In the genomic region with DNA sequence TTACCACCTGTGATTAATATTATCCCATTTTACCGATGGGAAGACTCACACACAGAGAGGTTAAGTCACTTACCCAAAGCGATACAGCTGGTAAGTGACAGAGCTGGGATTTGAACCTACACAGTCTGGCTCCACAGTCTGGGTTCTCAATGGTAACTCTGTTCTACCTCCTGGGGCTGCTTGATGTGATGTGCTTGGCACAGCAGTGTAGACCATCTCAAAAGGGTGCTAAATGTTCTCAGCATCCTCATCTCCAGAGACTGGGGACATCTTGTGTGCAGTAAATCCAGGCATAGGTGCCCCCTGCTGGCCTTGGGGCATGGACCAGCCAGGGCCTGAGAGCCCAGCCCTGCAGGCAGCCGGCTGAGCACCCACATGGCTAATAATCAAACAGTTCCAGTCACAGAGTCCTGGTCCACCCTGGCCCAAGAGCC, we compare ENCODE assay signal across 1 cellular context.
TF ChIP-seq lines count a peak whose summit lies in the region.

No MANE protein-coding gene starts in this region.

TF ChIP-seq in HepG2, 621 proteins besides CTCF, POLR2A, EP300 and RAD21 (continued from another document and continues in another):
- TF ChIP-seq KDM5B (CRISPR knock-in tag; IDR thresholded peaks at IDR 0.05; ENCODE audit: borderline replicate concordance) = peak; percentile 59; the same call in 1 of the 2 replicates
- no peak for TF ChIP-seq ZNF644 (CRISPR knock-in tag; IDR thresholded peaks at IDR 0.05; ENCODE audit: low read depth)
- TF ChIP-seq, protein P1, sequence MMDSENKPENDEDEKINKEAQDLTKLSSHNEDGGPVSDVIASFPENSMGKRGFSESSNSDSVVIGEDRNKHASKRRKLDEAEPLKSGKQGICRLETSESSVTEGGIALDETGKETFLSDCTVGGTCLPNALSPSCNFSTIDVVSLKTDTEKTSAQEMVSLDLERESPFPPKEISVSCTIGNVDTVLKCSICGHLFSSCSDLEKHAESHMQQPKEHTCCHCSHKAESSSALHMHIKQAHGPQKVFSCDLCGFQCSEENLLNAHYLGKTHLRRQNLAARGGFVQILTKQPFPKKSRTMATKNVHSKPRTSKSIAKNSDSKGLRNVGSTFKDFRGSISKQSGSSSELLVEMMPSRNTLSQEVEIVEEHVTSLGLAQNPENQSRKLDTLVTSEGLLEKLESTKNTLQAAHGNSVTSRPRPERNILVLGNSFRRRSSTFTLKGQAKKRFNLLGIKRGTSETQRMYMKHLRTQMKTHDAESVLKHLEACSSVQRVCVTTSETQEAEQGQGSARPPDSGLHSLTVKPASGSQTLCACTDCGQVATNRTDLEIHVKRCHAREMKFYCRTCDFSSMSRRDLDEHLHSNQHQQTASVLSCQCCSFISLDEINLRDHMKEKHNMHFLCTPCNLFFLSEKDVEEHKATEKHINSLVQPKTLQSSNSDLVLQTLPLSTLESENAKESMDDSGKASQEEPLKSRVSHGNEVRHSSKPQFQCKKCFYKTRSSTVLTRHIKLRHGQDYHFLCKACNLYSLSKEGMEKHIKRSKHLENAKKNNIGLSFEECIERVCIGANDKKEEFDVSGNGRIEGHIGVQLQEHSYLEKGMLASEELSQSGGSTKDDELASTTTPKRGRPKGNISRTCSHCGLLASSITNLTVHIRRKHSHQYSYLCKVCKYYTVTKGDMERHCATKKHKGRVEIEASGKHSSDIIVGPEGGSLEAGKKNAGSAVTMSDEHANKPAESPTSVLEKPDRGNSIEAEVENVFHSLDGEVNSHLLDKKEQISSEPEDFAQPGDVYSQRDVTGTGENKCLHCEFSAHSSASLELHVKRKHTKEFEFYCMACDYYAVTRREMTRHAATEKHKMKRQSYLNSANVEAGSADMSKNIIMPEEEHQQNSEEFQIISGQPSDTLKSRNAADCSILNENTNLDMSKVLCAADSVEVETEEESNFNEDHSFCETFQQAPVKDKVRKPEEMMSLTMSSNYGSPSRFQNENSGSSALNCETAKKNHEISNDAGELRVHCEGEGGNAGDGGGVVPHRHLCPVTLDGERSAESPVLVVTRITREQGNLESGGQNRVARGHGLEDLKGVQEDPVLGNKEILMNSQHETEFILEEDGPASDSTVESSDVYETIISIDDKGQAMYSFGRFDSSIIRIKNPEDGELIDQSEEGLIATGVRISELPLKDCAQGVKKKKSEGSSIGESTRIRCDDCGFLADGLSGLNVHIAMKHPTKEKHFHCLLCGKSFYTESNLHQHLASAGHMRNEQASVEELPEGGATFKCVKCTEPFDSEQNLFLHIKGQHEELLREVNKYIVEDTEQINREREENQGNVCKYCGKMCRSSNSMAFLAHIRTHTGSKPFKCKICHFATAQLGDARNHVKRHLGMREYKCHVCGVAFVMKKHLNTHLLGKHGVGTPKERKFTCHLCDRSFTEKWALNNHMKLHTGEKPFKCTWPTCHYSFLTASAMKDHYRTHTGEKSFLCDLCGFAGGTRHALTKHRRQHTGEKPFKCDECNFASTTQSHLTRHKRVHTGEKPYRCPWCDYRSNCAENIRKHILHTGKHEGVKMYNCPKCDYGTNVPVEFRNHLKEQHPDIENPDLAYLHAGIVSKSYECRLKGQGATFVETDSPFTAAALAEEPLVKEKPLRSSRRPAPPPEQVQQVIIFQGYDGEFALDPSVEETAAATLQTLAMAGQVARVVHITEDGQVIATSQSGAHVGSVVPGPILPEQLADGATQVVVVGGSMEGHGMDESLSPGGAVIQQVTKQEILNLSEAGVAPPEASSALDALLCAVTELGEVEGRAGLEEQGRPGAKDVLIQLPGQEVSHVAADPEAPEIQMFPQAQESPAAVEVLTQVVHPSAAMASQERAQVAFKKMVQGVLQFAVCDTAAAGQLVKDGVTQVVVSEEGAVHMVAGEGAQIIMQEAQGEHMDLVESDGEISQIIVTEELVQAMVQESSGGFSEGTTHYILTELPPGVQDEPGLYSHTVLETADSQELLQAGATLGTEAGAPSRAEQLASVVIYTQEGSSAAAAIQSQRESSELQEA (CRISPR knock-in tag; IDR thresholded peaks at IDR 0.05; ENCODE audit: not compliant biosample characterization) = no peak
- TF ChIP-seq, protein P2, sequence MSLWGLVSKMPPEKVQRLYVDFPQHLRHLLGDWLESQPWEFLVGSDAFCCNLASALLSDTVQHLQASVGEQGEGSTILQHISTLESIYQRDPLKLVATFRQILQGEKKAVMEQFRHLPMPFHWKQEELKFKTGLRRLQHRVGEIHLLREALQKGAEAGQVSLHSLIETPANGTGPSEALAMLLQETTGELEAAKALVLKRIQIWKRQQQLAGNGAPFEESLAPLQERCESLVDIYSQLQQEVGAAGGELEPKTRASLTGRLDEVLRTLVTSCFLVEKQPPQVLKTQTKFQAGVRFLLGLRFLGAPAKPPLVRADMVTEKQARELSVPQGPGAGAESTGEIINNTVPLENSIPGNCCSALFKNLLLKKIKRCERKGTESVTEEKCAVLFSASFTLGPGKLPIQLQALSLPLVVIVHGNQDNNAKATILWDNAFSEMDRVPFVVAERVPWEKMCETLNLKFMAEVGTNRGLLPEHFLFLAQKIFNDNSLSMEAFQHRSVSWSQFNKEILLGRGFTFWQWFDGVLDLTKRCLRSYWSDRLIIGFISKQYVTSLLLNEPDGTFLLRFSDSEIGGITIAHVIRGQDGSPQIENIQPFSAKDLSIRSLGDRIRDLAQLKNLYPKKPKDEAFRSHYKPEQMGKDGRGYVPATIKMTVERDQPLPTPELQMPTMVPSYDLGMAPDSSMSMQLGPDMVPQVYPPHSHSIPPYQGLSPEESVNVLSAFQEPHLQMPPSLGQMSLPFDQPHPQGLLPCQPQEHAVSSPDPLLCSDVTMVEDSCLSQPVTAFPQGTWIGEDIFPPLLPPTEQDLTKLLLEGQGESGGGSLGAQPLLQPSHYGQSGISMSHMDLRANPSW (CRISPR knock-in tag; IDR thresholded peaks at IDR 0.05; ENCODE audit: borderline replicate concordance) = no peak
- peak; percentile 23; the same call in 1 of the 2 replicates for TF ChIP-seq ETV5 (CRISPR knock-in tag; IDR thresholded peaks at IDR 0.05; ENCODE audit: borderline replicate concordance)
- TF ChIP-seq, protein P3, sequence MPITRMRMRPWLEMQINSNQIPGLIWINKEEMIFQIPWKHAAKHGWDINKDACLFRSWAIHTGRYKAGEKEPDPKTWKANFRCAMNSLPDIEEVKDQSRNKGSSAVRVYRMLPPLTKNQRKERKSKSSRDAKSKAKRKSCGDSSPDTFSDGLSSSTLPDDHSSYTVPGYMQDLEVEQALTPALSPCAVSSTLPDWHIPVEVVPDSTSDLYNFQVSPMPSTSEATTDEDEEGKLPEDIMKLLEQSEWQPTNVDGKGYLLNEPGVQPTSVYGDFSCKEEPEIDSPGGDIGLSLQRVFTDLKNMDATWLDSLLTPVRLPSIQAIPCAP (CRISPR knock-in tag; IDR thresholded peaks at IDR 0.05; ENCODE audit: low read depth) = no peak
- TF ChIP-seq, protein P4, sequence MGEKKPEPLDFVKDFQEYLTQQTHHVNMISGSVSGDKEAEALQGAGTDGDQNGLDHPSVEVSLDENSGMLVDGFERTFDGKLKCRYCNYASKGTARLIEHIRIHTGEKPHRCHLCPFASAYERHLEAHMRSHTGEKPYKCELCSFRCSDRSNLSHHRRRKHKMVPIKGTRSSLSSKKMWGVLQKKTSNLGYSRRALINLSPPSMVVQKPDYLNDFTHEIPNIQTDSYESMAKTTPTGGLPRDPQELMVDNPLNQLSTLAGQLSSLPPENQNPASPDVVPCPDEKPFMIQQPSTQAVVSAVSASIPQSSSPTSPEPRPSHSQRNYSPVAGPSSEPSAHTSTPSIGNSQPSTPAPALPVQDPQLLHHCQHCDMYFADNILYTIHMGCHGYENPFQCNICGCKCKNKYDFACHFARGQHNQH (CRISPR knock-in tag; IDR thresholded peaks at IDR 0.05) = peak; percentile 39; the same call in 1 of the 2 replicates
- peak; percentile 32; the same call in 1 of the 2 replicates for TF ChIP-seq ZFY (CRISPR knock-in tag; IDR thresholded peaks at IDR 0.05)
- TF ChIP-seq, protein P5, sequence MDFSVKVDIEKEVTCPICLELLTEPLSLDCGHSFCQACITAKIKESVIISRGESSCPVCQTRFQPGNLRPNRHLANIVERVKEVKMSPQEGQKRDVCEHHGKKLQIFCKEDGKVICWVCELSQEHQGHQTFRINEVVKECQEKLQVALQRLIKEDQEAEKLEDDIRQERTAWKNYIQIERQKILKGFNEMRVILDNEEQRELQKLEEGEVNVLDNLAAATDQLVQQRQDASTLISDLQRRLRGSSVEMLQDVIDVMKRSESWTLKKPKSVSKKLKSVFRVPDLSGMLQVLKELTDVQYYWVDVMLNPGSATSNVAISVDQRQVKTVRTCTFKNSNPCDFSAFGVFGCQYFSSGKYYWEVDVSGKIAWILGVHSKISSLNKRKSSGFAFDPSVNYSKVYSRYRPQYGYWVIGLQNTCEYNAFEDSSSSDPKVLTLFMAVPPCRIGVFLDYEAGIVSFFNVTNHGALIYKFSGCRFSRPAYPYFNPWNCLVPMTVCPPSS (IDR thresholded peaks at IDR 0.05) = no peak
- no peak for TF ChIP-seq SAFB2 (CRISPR knock-in tag; IDR thresholded peaks at IDR 0.05; ENCODE audit: borderline replicate concordance, low read depth)
- TF ChIP-seq HES4 (CRISPR knock-in tag; IDR thresholded peaks at IDR 0.05; ENCODE audit: borderline replicate concordance) = no peak
- no peak for TF ChIP-seq ZNF256 (CRISPR knock-in tag; conservative IDR thresholded peaks at IDR 0.05)
- TF ChIP-seq, protein P6, sequence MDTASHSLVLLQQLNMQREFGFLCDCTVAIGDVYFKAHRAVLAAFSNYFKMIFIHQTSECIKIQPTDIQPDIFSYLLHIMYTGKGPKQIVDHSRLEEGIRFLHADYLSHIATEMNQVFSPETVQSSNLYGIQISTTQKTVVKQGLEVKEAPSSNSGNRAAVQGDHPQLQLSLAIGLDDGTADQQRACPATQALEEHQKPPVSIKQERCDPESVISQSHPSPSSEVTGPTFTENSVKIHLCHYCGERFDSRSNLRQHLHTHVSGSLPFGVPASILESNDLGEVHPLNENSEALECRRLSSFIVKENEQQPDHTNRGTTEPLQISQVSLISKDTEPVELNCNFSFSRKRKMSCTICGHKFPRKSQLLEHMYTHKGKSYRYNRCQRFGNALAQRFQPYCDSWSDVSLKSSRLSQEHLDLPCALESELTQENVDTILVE (CRISPR knock-in tag; IDR thresholded peaks at IDR 0.05) = no peak
- TF ChIP-seq, protein P7, sequence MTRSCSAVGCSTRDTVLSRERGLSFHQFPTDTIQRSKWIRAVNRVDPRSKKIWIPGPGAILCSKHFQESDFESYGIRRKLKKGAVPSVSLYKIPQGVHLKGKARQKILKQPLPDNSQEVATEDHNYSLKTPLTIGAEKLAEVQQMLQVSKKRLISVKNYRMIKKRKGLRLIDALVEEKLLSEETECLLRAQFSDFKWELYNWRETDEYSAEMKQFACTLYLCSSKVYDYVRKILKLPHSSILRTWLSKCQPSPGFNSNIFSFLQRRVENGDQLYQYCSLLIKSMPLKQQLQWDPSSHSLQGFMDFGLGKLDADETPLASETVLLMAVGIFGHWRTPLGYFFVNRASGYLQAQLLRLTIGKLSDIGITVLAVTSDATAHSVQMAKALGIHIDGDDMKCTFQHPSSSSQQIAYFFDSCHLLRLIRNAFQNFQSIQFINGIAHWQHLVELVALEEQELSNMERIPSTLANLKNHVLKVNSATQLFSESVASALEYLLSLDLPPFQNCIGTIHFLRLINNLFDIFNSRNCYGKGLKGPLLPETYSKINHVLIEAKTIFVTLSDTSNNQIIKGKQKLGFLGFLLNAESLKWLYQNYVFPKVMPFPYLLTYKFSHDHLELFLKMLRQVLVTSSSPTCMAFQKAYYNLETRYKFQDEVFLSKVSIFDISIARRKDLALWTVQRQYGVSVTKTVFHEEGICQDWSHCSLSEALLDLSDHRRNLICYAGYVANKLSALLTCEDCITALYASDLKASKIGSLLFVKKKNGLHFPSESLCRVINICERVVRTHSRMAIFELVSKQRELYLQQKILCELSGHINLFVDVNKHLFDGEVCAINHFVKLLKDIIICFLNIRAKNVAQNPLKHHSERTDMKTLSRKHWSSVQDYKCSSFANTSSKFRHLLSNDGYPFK (CRISPR knock-in tag; IDR thresholded peaks at IDR 0.05; ENCODE audit: borderline replicate concordance) = peak; percentile 47; the same call in 1 of the 2 replicates
- TF ChIP-seq ZNF549 (CRISPR knock-in tag; IDR thresholded peaks at IDR 0.05) = no peak
- peak; percentile 55 for TF ChIP-seq TEAD3 (CRISPR knock-in tag; optimal IDR thresholded peaks at IDR 0.05; ENCODE audit: borderline replicate concordance)
- TF ChIP-seq, protein P8, sequence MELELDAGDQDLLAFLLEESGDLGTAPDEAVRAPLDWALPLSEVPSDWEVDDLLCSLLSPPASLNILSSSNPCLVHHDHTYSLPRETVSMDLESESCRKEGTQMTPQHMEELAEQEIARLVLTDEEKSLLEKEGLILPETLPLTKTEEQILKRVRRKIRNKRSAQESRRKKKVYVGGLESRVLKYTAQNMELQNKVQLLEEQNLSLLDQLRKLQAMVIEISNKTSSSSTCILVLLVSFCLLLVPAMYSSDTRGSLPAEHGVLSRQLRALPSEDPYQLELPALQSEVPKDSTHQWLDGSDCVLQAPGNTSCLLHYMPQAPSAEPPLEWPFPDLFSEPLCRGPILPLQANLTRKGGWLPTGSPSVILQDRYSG (CRISPR knock-in tag; IDR thresholded peaks at IDR 0.05) = no peak
- no peak for TF ChIP-seq REXO4 (CRISPR knock-in tag; IDR thresholded peaks at IDR 0.05; ENCODE audit: borderline replicate concordance)
- TF ChIP-seq FOSL2 (CRISPR knock-in tag; IDR thresholded peaks at IDR 0.05) = peak; percentile 51; the same call in 1 of the 2 replicates
- peak in 1 of 2 experiments; percentile 55; a peak in 1 of 4 replicates for TF ChIP-seq KLF16 (CRISPR knock-in tag; IDR thresholded peaks at IDR 0.05)
- TF ChIP-seq, protein P9, sequence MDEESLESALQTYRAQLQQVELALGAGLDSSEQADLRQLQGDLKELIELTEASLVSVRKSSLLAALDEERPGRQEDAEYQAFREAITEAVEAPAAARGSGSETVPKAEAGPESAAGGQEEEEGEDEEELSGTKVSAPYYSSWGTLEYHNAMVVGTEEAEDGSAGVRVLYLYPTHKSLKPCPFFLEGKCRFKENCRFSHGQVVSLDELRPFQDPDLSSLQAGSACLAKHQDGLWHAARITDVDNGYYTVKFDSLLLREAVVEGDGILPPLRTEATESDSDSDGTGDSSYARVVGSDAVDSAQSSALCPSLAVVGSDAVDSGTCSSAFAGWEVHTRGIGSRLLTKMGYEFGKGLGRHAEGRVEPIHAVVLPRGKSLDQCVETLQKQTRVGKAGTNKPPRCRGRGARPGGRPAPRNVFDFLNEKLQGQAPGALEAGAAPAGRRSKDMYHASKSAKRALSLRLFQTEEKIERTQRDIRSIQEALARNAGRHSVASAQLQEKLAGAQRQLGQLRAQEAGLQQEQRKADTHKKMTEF (CRISPR knock-in tag; IDR thresholded peaks at IDR 0.05) = peak; percentile 43; the same call in 1 of the 2 replicates
